10 cellular contexts compared by ENCODE assay signal in genomic region chr5:28779161-28779754, GRCh38.
DNase-seq lines count a peak whose midpoint lies in the region; TF ChIP-seq lines count a peak whose summit lies in the region.
"Had no signal": no experiment of that assay in that cellular context is flagged by ENCODE, and none has a peak within 500 bp of the region (broad histone marks: within the 10 kb centered on the region; RNA-seq: fewer than 3 reads in every experiment).

No MANE protein-coding gene starts in this region.

- no peaks in the 10 kb centered on the region for H3K36me3 Mint-ChIP-seq in nephron progenitor cell (ENCODE audit: low read depth)
- H3K36me3 Mint-ChIP-seq in activated T-cell treated with anti-CD3 and anti-CD28 coated beads, Interleukin-2, amount 50 U/mL, for 24 hours (ENCODE audit: low read depth) = no peaks in the 10 kb centered on the region
- H3K36me3 Mint-ChIP-seq in immature natural killer cell = no peaks in the 10 kb centered on the region

- H3K4me3 Mint-ChIP-seq in nephron progenitor cell (no peak overlapping the region), immature natural killer cell (no peak overlapping the region)
- no peak overlapping the region for H3K4me3 Mint-ChIP-seq in activated T-cell treated with anti-CD3 and anti-CD28 coated beads, Interleukin-2, amount 50 U/mL, for 24 hours
- H3K4me3 Mint-ChIP-seq: activated B cell treated with CpG ODN at 0.5 μM for 24 hours had no signal

- H3K27ac Mint-ChIP-seq in nephron progenitor cell (no peak overlapping the region), immature natural killer cell (no peak overlapping the region)
- H3K27ac Mint-ChIP-seq in activated T-cell treated with anti-CD3 and anti-CD28 coated beads, Interleukin-2, amount 50 U/mL, for 24 hours = no peak overlapping the region
- H3K27ac Mint-ChIP-seq: activated B cell treated with CpG ODN at 0.5 μM for 24 hours had no signal

- TF ChIP-seq CTCF in VCaP (conservative IDR thresholded peaks at IDR 0.05) (peak; percentile 87), nephron progenitor cell (IDR thresholded peaks at IDR 0.05) (peak; percentile 18)

- H3K4me1 Mint-ChIP-seq in nephron progenitor cell = no peaks in the 10 kb centered on the region
- H3K4me1 Mint-ChIP-seq in activated T-cell treated with anti-CD3 and anti-CD28 coated beads, Interleukin-2, amount 50 U/mL, for 24 hours (ENCODE audit: low read depth) = no peaks in the 10 kb centered on the region
- H3K4me1 Mint-ChIP-seq in immature natural killer cell = no peaks in the 10 kb centered on the region
- H3K4me1 Mint-ChIP-seq: activated B cell treated with CpG ODN at 0.5 μM for 24 hours had no signal

- H3K27me3 Mint-ChIP-seq in nephron progenitor cell (ENCODE audit: low read depth, poor library complexity) = no peaks in the 10 kb centered on the region
- H3K27me3 Mint-ChIP-seq in activated T-cell treated with anti-CD3 and anti-CD28 coated beads, Interleukin-2, amount 50 U/mL, for 24 hours = no peaks in the 10 kb centered on the region
- peaks cover 0 to 1% (median 0%) of the 10 kb centered on the region in 3 donors for H3K27me3 Mint-ChIP-seq in immature natural killer cell (ENCODE audit: low read depth in 3 of 3)
- H3K27me3 Mint-ChIP-seq: activated B cell treated with CpG ODN at 0.5 μM for 24 hours had no signal

- no peak overlapping the region for H3K27ac ChIP-seq in VCaP

- DNase-seq in HCEC 1CT (peak; percentile 53), NCI-H2081 treated with DMSO at 0.1 percent for 48 hours (lab: John Stamatoyannopoulos, UW) (peak; percentile 33), nephron progenitor cell (no peak), immature natural killer cell (no peak)
- no peak for DNase-seq in activated T-cell treated with anti-CD3 and anti-CD28 coated beads, Interleukin-2, amount 50 U/mL, for 24 hours
- DNase-seq in activated CD4-positive, alpha-beta T cell treated with anti-CD3 and anti-CD28 coated beads, Interleukin-2, amount 50 U/mL, for 48 hours = no peak
- DNase-seq: activated B cell treated with CpG ODN at 0.5 μM for 24 hours; stimulated activated CD4-positive, alpha-beta T cell treated with anti-CD3 and anti-CD28 coated beads, Interleukin-1b, Interleukin-23, amount 100 ng/mL, for 48 hours; substantia nigra had no signal

- H3K9me3 Mint-ChIP-seq in nephron progenitor cell (no peaks in the 10 kb centered on the region), immature natural killer cell (peaks cover 6 to 47% (median 21%) of the 10 kb centered on the region in 6 donors)
- peaks cover 4% of the 10 kb centered on the region for H3K9me3 Mint-ChIP-seq in activated T-cell treated with anti-CD3 and anti-CD28 coated beads, Interleukin-2, amount 50 U/mL, for 24 hours
- H3K9me3 Mint-ChIP-seq: activated B cell treated with CpG ODN at 0.5 μM for 24 hours had no signal

Comparison
In these comparisons a context has a peak if more than half of its experiments do, and no peak if none do; other contexts are left out.
1. DNase-seq: peak in HCEC 1CT (single experiment) and NCI-H2081 treated with DMSO at 0.1 percent for 48 hours (single experiment); none in nephron progenitor cell (single experiment), activated T-cell treated with anti-CD3 and anti-CD28 coated beads, Interleukin-2, amount 50 U/mL, for 24 hours (single experiment), immature natural killer cell (0 of 3) and activated CD4-positive, alpha-beta T cell treated with anti-CD3 and anti-CD28 coated beads, Interleukin-2, amount 50 U/mL, for 48 hours (0 of 2).